Comparison of ENCODE assay signal across 16 cellular contexts in the genomic region with DNA sequence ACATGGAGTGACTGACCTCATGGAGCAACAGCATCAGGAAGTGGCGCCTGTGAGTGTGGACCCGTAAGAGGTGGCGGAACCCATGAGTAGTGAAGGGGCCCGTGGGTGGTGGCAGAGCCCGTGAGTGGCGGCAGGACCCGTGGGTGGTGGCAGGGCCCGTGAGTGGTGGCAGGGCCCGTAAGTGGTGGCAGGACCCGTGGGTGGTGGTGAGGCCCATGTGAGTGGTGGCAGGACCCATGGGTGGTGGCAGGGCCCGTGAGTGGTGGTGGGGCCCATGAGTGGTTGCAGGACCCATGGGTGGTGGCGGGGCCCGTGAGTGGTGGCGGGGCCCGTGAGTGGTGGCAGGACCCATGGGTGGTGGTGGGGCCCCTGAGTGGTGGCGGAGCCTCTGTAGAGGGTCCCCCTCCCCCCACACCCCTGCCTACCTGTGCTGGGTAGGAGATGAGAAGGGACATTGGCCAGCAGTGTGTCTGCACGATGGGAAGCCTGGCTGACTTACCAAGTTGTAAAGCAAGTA.
DNase-seq lines count a peak whose midpoint lies in the region; ATAC-seq and TF ChIP-seq lines count a peak whose summit lies in the region.
"Had no signal": no experiment of that assay in that cellular context is flagged by ENCODE, and none has a peak within 500 bp of the region (broad histone marks: within the 10 kb centered on the region; RNA-seq: fewer than 3 reads in every experiment).

No MANE protein-coding gene starts in this region.

- H2AFZ ChIP-seq in neuronal stem cell (ENCODE audit: low read length): no peak overlapping the region
- H2AFZ ChIP-seq: GM23338 had no signal

- H2BK120ac ChIP-seq in neuronal stem cell (ENCODE audit: low read depth, low read length): no peak overlapping the region
- no peak overlapping the region for H2BK120ac ChIP-seq in mesendoderm (ENCODE audit: low read depth, low read length)

- H3K56ac ChIP-seq in mesendoderm (ENCODE audit: low read length): no peak overlapping the region

- no peaks in the 10 kb centered on the region for H3K36me3 ChIP-seq in esophagus muscularis mucosa
- no peaks in the 10 kb centered on the region for H3K36me3 ChIP-seq in neuronal stem cell (replicated peaks in 1 of 2; ENCODE audit: control insufficient read depth in 2 of 2, insufficient read depth in 2 of 2, low read length in 2 of 2)
- no peaks in the 10 kb centered on the region for H3K36me3 ChIP-seq in mesendoderm (ENCODE audit: control insufficient read depth, insufficient read depth, low read length)
- H3K36me3 ChIP-seq: BLaER1 had no signal

- H3K4ac ChIP-seq in neuronal stem cell (ENCODE audit: low read length): no peak overlapping the region
- no peak overlapping the region for H3K4ac ChIP-seq in mesendoderm (ENCODE audit: low read depth, low read length)

- H4K5ac ChIP-seq in mesendoderm (ENCODE audit: low read length): no peak overlapping the region

- H3K4me1 ChIP-seq in esophagus muscularis mucosa: no peaks in the 10 kb centered on the region
- no peaks in the 10 kb centered on the region for H3K4me1 ChIP-seq in neuronal stem cell (ENCODE audit: control insufficient read depth in 2 of 2, insufficient read depth in 1 of 2, low read depth in 1 of 2, low read length in 2 of 2)
- no peaks in the 10 kb centered on the region for H3K4me1 ChIP-seq in mesendoderm (ENCODE audit: control insufficient read depth, low read depth, low read length)

- H3K9ac ChIP-seq in neuronal stem cell (ENCODE audit: low read depth, low read length, poor library complexity) (no peak overlapping the region), mesendoderm (ENCODE audit: low read length) (no peak overlapping the region)
- H3K9ac ChIP-seq: BLaER1 had no signal

- H3K27ac ChIP-seq in esophagus muscularis mucosa (replicated peaks in 1 of 4) (no peak overlapping the region), neuronal stem cell (replicated peaks; ENCODE audit: low read length) (no peak overlapping the region), mesendoderm (ENCODE audit: low read depth, low read length) (no peak overlapping the region)
- H3K27ac ChIP-seq: 22Rv1, BLaER1 had no signal

- H4K8ac ChIP-seq in neuronal stem cell (ENCODE audit: low read depth, low read length) (no peak overlapping the region), mesendoderm (ENCODE audit: low read depth, low read length) (no peak overlapping the region)

- TF ChIP-seq CTCF in esophagus muscularis mucosa (IDR thresholded peaks at IDR 0.05): no peak

- no peak for ATAC-seq in HG03432 (IDR thresholded peaks at IDR 0.05; ENCODE audit: unreplicated experiment)
- ATAC-seq: CD8-positive, alpha-beta T cell; GM23338 had no signal

- WGBS in esophagus muscularis mucosa: 89% methylated on average over 12 of the region's 17 CpGs
- WGBS in neuronal stem cell (ENCODE audit: extremely low coverage in 2 of 2, insufficient read length in 2 of 2, insufficient replicate concordance in 1 of 2), 2 donors: no CpG with 5 or more reads among the region's 17 CpGs
- WGBS in mesendoderm (ENCODE audit: extremely low coverage, insufficient coverage, low lambda C conversion rate): no CpG with 5 or more reads among the region's 17 CpGs

- no peak overlapping the region for H3K4me2 ChIP-seq in neuronal stem cell (ENCODE audit: insufficient read depth, low read length, poor library complexity, severe bottlenecking)
- H3K4me2 ChIP-seq in mesendoderm (ENCODE audit: low read length): no peak overlapping the region
- H3K4me2 ChIP-seq: BLaER1, GM23338 had no signal

- DNase-seq in activated CD8-positive, alpha-beta memory T cell treated with anti-CD3 and anti-CD28 coated beads for 24 hours: peak; percentile 26
- DNase-seq in activated CD8-positive, alpha-beta memory T cell treated with anti-CD3 and anti-CD28 coated beads, Interleukin-2, amount 50 U/mL, for 48 hours: no peak
- DNase-seq in esophagus muscularis mucosa (ENCODE audit: extremely low spot score) (peak; percentile 81), neuronal stem cell (ENCODE audit: low spot score) (no peak), OCI-M1 (lab: John Stamatoyannopoulos, UW) (no peak), mesendoderm (no peak)
- DNase-seq: Calu3; CD8-positive, alpha-beta T cell; DMS79 treated with DMSO at 0.1 percent for 48 hours; GF-D8; HCEC 1CT; IMR-90 had no signal

- H2BK12ac ChIP-seq in neuronal stem cell (ENCODE audit: low read length): peak overlapping the region; percentile 31

- H2AK5ac ChIP-seq in neuronal stem cell (ENCODE audit: low read depth, low read length): no peak overlapping the region
- no peak overlapping the region for H2AK5ac ChIP-seq in mesendoderm (ENCODE audit: low read length)

- peak overlapping the region; percentile 58 for H3K14ac ChIP-seq in neuronal stem cell (ENCODE audit: low read length)

- H2BK5ac ChIP-seq in neuronal stem cell (ENCODE audit: low read length) (no peak overlapping the region), mesendoderm (ENCODE audit: low read length) (no peak overlapping the region)

- H3K18ac ChIP-seq in neuronal stem cell (ENCODE audit: low read length): no peak overlapping the region
- H3K18ac ChIP-seq in mesendoderm (ENCODE audit: low read length): no peak overlapping the region

- no peaks in the 10 kb centered on the region for H3K79me1 ChIP-seq in neuronal stem cell (ENCODE audit: low read depth, low read length)
- H3K79me1 ChIP-seq in mesendoderm (ENCODE audit: low read length): no peaks in the 10 kb centered on the region

- no peak overlapping the region for H4K91ac ChIP-seq in neuronal stem cell (ENCODE audit: low read depth, low read length, poor library complexity)

- TF ChIP-seq POLR2A in esophagus muscularis mucosa (IDR thresholded peaks at IDR 0.05; ENCODE audit: low read depth): no peak

- H2BK15ac ChIP-seq in neuronal stem cell (ENCODE audit: low read length) (no peak overlapping the region), mesendoderm (replicated peaks; ENCODE audit: low read depth) (no peak overlapping the region)

- H3K4me3 ChIP-seq in esophagus muscularis mucosa (no peak overlapping the region), neuronal stem cell (ENCODE audit: low read length in 2 of 2) (no peak overlapping the region), mesendoderm (ENCODE audit: low read length) (no peak overlapping the region)
- H3K4me3 ChIP-seq: BLaER1, GM23338 had no signal

- H3K23ac ChIP-seq in neuronal stem cell (ENCODE audit: low read depth, low read length, poor library complexity): no peak overlapping the region
- no peak overlapping the region for H3K23ac ChIP-seq in mesendoderm (ENCODE audit: low read length)

- H3K79me2 ChIP-seq in mesendoderm (ENCODE audit: control insufficient read depth, insufficient read depth, low read length): no peaks in the 10 kb centered on the region

- H3K9me3 ChIP-seq in esophagus muscularis mucosa: peaks cover 0 to 32% (median 23%) of the 10 kb centered on the region in 4 donors
- peaks cover 0 to 12% of the 10 kb centered on the region in 2 donors for H3K9me3 ChIP-seq in neuronal stem cell (replicated peaks in 1 of 2; ENCODE audit: control insufficient read depth in 2 of 2, insufficient read depth in 1 of 2, low read depth in 1 of 2, low read length in 2 of 2)

- H3K27me3 ChIP-seq in esophagus muscularis mucosa: no peaks in the 10 kb centered on the region
- H3K27me3 ChIP-seq in neuronal stem cell (ENCODE audit: control insufficient read depth in 3 of 3, insufficient read depth in 3 of 3, low read depth in 1 of 3, low read length in 3 of 3): no peaks in the 10 kb centered on the region
- no peaks in the 10 kb centered on the region for H3K27me3 ChIP-seq in mesendoderm (ENCODE audit: insufficient read depth, low read length, poor library complexity)
- H3K27me3 ChIP-seq: BLaER1 had no signal

- TF ChIP-seq EP300 in esophagus muscularis mucosa (IDR thresholded peaks at IDR 0.05): no peak

- intact Hi-C loops in esophagus muscularis mucosa (cut with DNase I): no loop called here

Comparison
In these comparisons a context has a peak if more than half of its experiments do, and no peak if none do; other contexts are left out.
1. DNase-seq: peak in activated CD8-positive, alpha-beta memory T cell treated with anti-CD3 and anti-CD28 coated beads for 24 hours (single experiment) and esophagus muscularis mucosa (single experiment); none in activated CD8-positive, alpha-beta memory T cell treated with anti-CD3 and anti-CD28 coated beads, Interleukin-2, amount 50 U/mL, for 48 hours (single experiment), neuronal stem cell (single experiment), OCI-M1 (single experiment) and mesendoderm (single experiment).